23 cellular contexts compared by ENCODE assay signal in genomic region chr6:169895000-169895759, GRCh38.
"Had no signal": no experiment of that assay in that cellular context is flagged by ENCODE, and none has a peak within 500 bp of the region (broad histone marks: within the 10 kb centered on the region; RNA-seq: fewer than 3 reads in every experiment).

No MANE protein-coding gene starts in this region.

- H3K4me3 ChIP-seq: colonic mucosa, esophagus squamous epithelium, heart right ventricle, neural progenitor cell, prostate gland, tibial nerve, uterus had no signal

- H3K4me1 Mint-ChIP-seq: activated CD4-positive, alpha-beta T cell treated with anti-CD3 and anti-CD28 coated beads for 36 hours; activated naive CD4-positive, alpha-beta T cell treated with anti-CD3 and anti-CD28 coated beads, Interleukin-2, amount 10 ng/mL, durations not matched to agents 7 days and 5 days; neural progenitor cell; stimulated activated naive CD8-positive, alpha-beta T cell treated with anti-CD3 and anti-CD28 coated beads, Interleukin-15, amount 100 ng/mL, for 72 hours; T-helper 17 cell had no signal

- H3K9me3 ChIP-seq: colonic mucosa, esophagus squamous epithelium, heart right ventricle, prostate gland, uterus had no signal

- DNase-seq: activated B cell treated with CpG ODN at 0.5 μM for 24 hours; activated CD4-positive, alpha-beta T cell treated with anti-CD3 and anti-CD28 coated beads for 36 hours; activated CD4-positive, alpha-beta T cell treated with anti-CD3 and anti-CD28 coated beads, Interleukin-2, amount 50 U/mL, for 4 hours; activated effector memory CD4-positive, alpha-beta T cell treated with Interleukin-2 at 50 U/mL for 16 hours; activated naive CD4-positive, alpha-beta T cell treated with anti-CD3 and anti-CD28 coated beads, Interleukin-2, amount 10 ng/mL, durations not matched to agents 7 days and 5 days; activated T-cell treated with anti-CD3 and anti-CD28 coated beads, Interleukin-2, amount 50 U/mL, for 72 hours; amygdala; colonic mucosa; endodermal cell; esophagus squamous epithelium; heart right ventricle; left colon; mesendoderm; naive thymus-derived CD8-positive, alpha-beta T cell; right cardiac atrium; stimulated activated CD4-positive, alpha-beta T cell treated with anti-CD3 and anti-CD28 coated beads, Interleukin-12 subunit alpha, Interleukin-12 subunit beta, amount 100 ng/mL, for 4 hours; stimulated activated CD4-positive, alpha-beta T cell treated with anti-CD3 and anti-CD28 coated beads, Interleukin-4, amount 100 ng/mL, for 4 hours; stimulated activated naive CD8-positive, alpha-beta T cell treated with anti-CD3 and anti-CD28 coated beads, Interleukin-15, amount 100 ng/mL, for 72 hours; T-helper 17 cell; uterus had no signal

- H3K4me1 ChIP-seq: colonic mucosa, esophagus squamous epithelium, neural progenitor cell, prostate gland, tibial nerve, uterus had no signal

- H3K4me3 Mint-ChIP-seq: activated B cell treated with CpG ODN at 0.5 μM for 24 hours; activated CD4-positive, alpha-beta T cell treated with anti-CD3 and anti-CD28 coated beads for 36 hours; activated naive CD4-positive, alpha-beta T cell treated with anti-CD3 and anti-CD28 coated beads, Interleukin-2, amount 10 ng/mL, durations not matched to agents 7 days and 5 days; activated T-cell treated with anti-CD3 and anti-CD28 coated beads, Interleukin-2, amount 50 U/mL, for 72 hours; endodermal cell; neural progenitor cell; stimulated activated naive CD8-positive, alpha-beta T cell treated with anti-CD3 and anti-CD28 coated beads, Interleukin-15, amount 100 ng/mL, for 72 hours; T-helper 17 cell had no signal

- H3K36me3 ChIP-seq: colonic mucosa, esophagus squamous epithelium, heart right ventricle, neural progenitor cell, prostate gland, tibial nerve, uterus had no signal

- H3K27ac ChIP-seq: colonic mucosa, esophagus squamous epithelium, heart right ventricle, neural progenitor cell, prostate gland, tibial nerve, uterus had no signal

- ATAC-seq: activated CD4-positive, alpha-beta T cell treated with anti-CD3 and anti-CD28 coated beads for 36 hours; activated T-cell treated with anti-CD3 and anti-CD28 coated beads, Interleukin-2, amount 50 U/mL, for 72 hours; heart right ventricle; left colon; naive thymus-derived CD8-positive, alpha-beta T cell; right cardiac atrium; stimulated activated naive CD8-positive, alpha-beta T cell treated with anti-CD3 and anti-CD28 coated beads, Interleukin-15, amount 100 ng/mL, for 72 hours; T-helper 17 cell had no signal

- H3K27ac Mint-ChIP-seq: activated B cell treated with CpG ODN at 0.5 μM for 24 hours; activated CD4-positive, alpha-beta T cell treated with anti-CD3 and anti-CD28 coated beads for 36 hours; activated naive CD4-positive, alpha-beta T cell treated with anti-CD3 and anti-CD28 coated beads, Interleukin-2, amount 10 ng/mL, durations not matched to agents 7 days and 5 days; activated T-cell treated with anti-CD3 and anti-CD28 coated beads, Interleukin-2, amount 50 U/mL, for 72 hours; endodermal cell; neural progenitor cell; T-helper 17 cell had no signal

- H3K36me3 Mint-ChIP-seq: neural progenitor cell had no signal

- H3K27me3 ChIP-seq: colonic mucosa, esophagus squamous epithelium, neural progenitor cell, tibial nerve, uterus had no signal

- H3K27me3 Mint-ChIP-seq: activated B cell treated with CpG ODN at 0.5 μM for 24 hours, T-helper 17 cell had no signal
